27 cellular contexts compared by ENCODE assay signal in genomic region chr2:170375192-170375591, GRCh38.
DNase-seq lines count a peak whose midpoint lies in the region; ATAC-seq and TF ChIP-seq lines count a peak whose summit lies in the region.
"Had no signal": no experiment of that assay in that cellular context is flagged by ENCODE, and none has a peak within 500 bp of the region (broad histone marks: within the 10 kb centered on the region; RNA-seq: fewer than 3 reads in every experiment).

No MANE protein-coding gene starts in this region.

- H3K79me2 ChIP-seq in PC-3 (ENCODE audit: low read length): no peaks in the 10 kb centered on the region

- H3K4me3 ChIP-seq in PC-3 (ENCODE audit: low read length): peak overlapping the region; percentile 53
- H3K4me3 ChIP-seq: GM23248, ovary, right lobe of liver, transverse colon had no signal

- no peaks in the 10 kb centered on the region for H3K9me2 ChIP-seq in PC-3 (replicated peaks; ENCODE audit: low read length)

- DNase-seq in NAMALWA (ENCODE audit: low spot score): peak; percentile 35
- peak; percentile 81 for DNase-seq in PC-3
- DNase-seq in renal cortical epithelial cell (ENCODE audit: low read depth): peak; percentile 73
- DNase-seq in NCI-H748 (lab: John Stamatoyannopoulos, UW; ENCODE audit: unreplicated experiment): no peak
- DNase-seq in A172 (ENCODE audit: low spot score): no peak
- DNase-seq: activated CD4-positive, alpha-beta memory T cell treated with anti-CD3 and anti-CD28 coated beads for 36 hours; activated effector memory CD4-positive, alpha-beta T cell treated with anti-CD3 and anti-CD28 coated beads, Interleukin-2, amount 50 U/mL, for 16 hours; CD4-positive, CD25-positive, alpha-beta regulatory T cell; GM23248; hippocampal formation; immature natural killer cell; KBM-7; MV-4-11; NCI-H1694; NCI-H82; nephron progenitor cell; OCI-M1; ovary; right lobe of liver; SIG-M5; stimulated activated CD4-positive, alpha-beta T cell treated with anti-CD3 and anti-CD28 coated beads, Interleukin-12 subunit alpha, Interleukin-12 subunit beta, amount 100 ng/mL, for 4 hours; T-cell; transverse colon had no signal

- TF ChIP-seq CTCF in PC-3 (conservative IDR thresholded peaks at IDR 0.05; ENCODE audit: low read depth, low read length): no peak

- no peak overlapping the region for H3K9ac ChIP-seq in PC-3 (ENCODE audit: low read length)
- H3K9ac ChIP-seq: GM23248 had no signal

- ATAC-seq in PC-3 (peak; percentile 63), esophagus mucosa (peak; percentile 18), HG03354 (IDR thresholded peaks at IDR 0.05; ENCODE audit: poor library complexity, severe bottlenecking, unreplicated experiment) (no peak), HG03442 (IDR thresholded peaks at IDR 0.05; ENCODE audit: unreplicated experiment) (no peak)
- ATAC-seq: activated CD4-positive, CD25-positive, alpha-beta regulatory T cell treated with anti-CD3 and anti-CD28 coated beads, Interleukin-2, amount 50 U/mL, for 24 hours; right lobe of liver; T-cell had no signal

- POLR2A ChIA-PET in PC-3 (lab: Charles Lee; ENCODE audit: unreplicated experiment): interaction anchor here (0.6 kb wide), 1 partner anchor 379 kb away, joined by 3 read pairs; no protein-coding TSS in a partner anchor

- CTCF ChIA-PET in PC-3 (lab: Charles Lee): interaction anchor here (0.6 to 0.7 kb wide), 3 partner anchors 11 to 62 kb away, joined by 3 read pairs; no protein-coding TSS in a partner anchor

- BruUV-seq in PC-3 (replicated peaks; lab: Mats Ljungman, UMichigan): no TSS peak

- no peaks in the 10 kb centered on the region for H3K27me3 ChIP-seq in PC-3 (ENCODE audit: low read length)
- H3K27me3 ChIP-seq: ovary, right lobe of liver had no signal

- peak overlapping the region; percentile 79 for H3K4me2 ChIP-seq in PC-3 (ENCODE audit: low read length)

- no peaks in the 10 kb centered on the region for H3K36me3 ChIP-seq in PC-3 (ENCODE audit: low read depth, low read length)
- H3K36me3 ChIP-seq: ovary, right lobe of liver, transverse colon had no signal

- H3K9me3 ChIP-seq in PC-3 (ENCODE audit: low read length): no peaks in the 10 kb centered on the region
- H3K9me3 ChIP-seq: ovary, right lobe of liver, transverse colon had no signal

- peak overlapping the region; percentile 42 for H3K27ac ChIP-seq in PC-3 (ENCODE audit: low read length)
- H3K27ac ChIP-seq: GM23248, ovary, right lobe of liver, transverse colon had no signal

- intact Hi-C loops in PC-3 (cut with micrococcal nuclease): loop anchor here (10.0 kb wide), 2 partner anchors 360 to 500 kb away; no protein-coding TSS in a partner anchor

- H4K20me1 ChIP-seq in PC-3 (ENCODE audit: low read length): no peaks in the 10 kb centered on the region

- peaks cover 6% of the 10 kb centered on the region for H3F3A ChIP-seq in PC-3 (ENCODE audit: low read length, unreplicated experiment)

- peaks cover 54% of the 10 kb centered on the region for H3K4me1 ChIP-seq in PC-3 (ENCODE audit: insufficient read depth, low read length)
- H3K4me1 ChIP-seq: right lobe of liver had no signal

- H2AFZ ChIP-seq in PC-3 (ENCODE audit: low read length): peak overlapping the region; percentile 49
- H2AFZ ChIP-seq: GM23248 had no signal

Comparison
In these comparisons a context has a peak if more than half of its experiments do, and no peak if none do; other contexts are left out.
1. DNase-seq: peak in NAMALWA (single experiment), PC-3 (single experiment) and renal cortical epithelial cell (single experiment); none in NCI-H748 (single experiment) and A172 (single experiment).
2. ATAC-seq: peak in PC-3 (single experiment) and esophagus mucosa (single experiment); none in HG03354 (single experiment) and HG03442 (single experiment).